Comparison of ENCODE assay signal across 11 cellular contexts in the genomic region with DNA sequence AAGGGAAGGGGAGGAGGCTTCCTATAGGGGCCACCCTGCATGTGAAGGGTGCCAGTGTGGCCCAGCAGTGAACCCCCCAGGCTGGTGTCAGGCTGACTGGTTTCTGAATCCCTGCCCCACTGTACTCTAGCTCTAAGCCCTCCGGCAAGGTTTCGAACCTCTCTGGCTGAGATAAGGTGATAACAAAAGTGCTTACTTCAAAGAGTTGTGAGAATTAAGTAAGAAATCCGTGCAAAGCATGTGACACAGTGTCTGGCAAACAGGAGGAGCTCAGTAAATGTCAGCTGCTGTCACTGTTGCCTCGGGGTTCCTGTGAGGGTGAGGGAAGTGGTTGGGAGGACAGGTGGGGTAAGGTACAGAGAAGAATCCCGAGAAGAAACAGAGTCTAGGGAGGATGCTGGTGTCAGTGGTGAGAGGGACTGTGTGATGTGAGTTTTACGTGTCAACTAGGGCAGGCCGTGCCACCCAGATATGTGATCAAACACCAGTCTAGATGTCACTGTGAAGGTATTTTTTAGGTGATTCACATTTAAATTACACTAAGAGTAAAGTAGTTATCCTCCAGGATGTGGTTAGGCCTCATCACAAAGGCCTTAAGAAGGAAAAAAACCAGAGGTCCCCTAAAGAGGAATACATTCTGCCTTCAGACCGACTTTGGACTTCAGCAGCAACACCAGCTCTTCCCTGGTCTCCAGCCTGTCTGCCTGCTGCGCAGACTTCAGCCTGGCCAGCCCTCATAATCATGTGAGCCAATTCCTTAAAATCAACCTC.
DNase-seq lines count a peak whose midpoint lies in the region; ATAC-seq, FAIRE-seq and TF ChIP-seq lines count a peak whose summit lies in the region.
"Had no signal": no experiment of that assay in that cellular context is flagged by ENCODE, and none has a peak within 500 bp of the region (broad histone marks: within the 10 kb centered on the region; RNA-seq: fewer than 3 reads in every experiment).

No MANE protein-coding gene starts in this region.

- ATAC-seq in sciatic nerve (peak; percentile 50), GM18867 (IDR thresholded peaks at IDR 0.05; ENCODE audit: unreplicated experiment) (no peak), psoas muscle (no peak)

- H3K36me3 Mint-ChIP-seq in astrocyte (ENCODE audit: low read depth, unreplicated experiment) = peaks cover 6% of the 10 kb centered on the region

- H3K4me2 ChIP-seq in BLaER1 = peak overlapping the region; percentile 43
- H3K4me2 ChIP-seq in astrocyte (ENCODE audit: low read length) = peak overlapping the region; percentile 72

- H3K9me3 Mint-ChIP-seq in astrocyte (ENCODE audit: unreplicated experiment) = no peaks in the 10 kb centered on the region

- H3K27me3 Mint-ChIP-seq in astrocyte (ENCODE audit: low read depth, unreplicated experiment) = no peaks in the 10 kb centered on the region

- H3K27me3 ChIP-seq in BLaER1 = no peaks in the 10 kb centered on the region
- no peaks in the 10 kb centered on the region for H3K27me3 ChIP-seq in astrocyte (ENCODE audit: insufficient read depth, low read length)
- H3K27me3 ChIP-seq in psoas muscle (ENCODE audit: insufficient read depth in 3 of 3, low read length in 2 of 3) = no peaks in the 10 kb centered on the region

- H3K36me3 ChIP-seq in BLaER1 (no peaks in the 10 kb centered on the region), astrocyte (ENCODE audit: insufficient read depth, low read length) (no peaks in the 10 kb centered on the region), psoas muscle (ENCODE audit: insufficient read depth in 1 of 2, low read depth in 1 of 2) (no peaks in the 10 kb centered on the region)

- 0 out of 2 replicates have a peak overlapping the region, but pooled peaks have one; percentile 7 for H3K27ac ChIP-seq in BLaER1
- peak overlapping the region; percentile 51 for H3K27ac ChIP-seq in astrocyte (ENCODE audit: low read depth, low read length)
- no peak overlapping the region for H3K27ac ChIP-seq in psoas muscle

- H3K9me3 ChIP-seq in BLaER1 (no peaks in the 10 kb centered on the region), astrocyte (ENCODE audit: insufficient read depth, low read depth, low read length) (no peaks in the 10 kb centered on the region), psoas muscle (no peaks in the 10 kb centered on the region)

- intact Hi-C loops in sciatic nerve (cut with DNase I) = no loop called here
- intact Hi-C loops in psoas muscle (cut with DNase I) = no loop called here

- DNase-seq in activated CD4-positive, CD25-positive, alpha-beta regulatory T cell treated with anti-CD3 and anti-CD28 coated beads, Interleukin-2, amount 50 U/mL, for 16 hours (ENCODE audit: low read depth, low spot score) = peak; percentile 17
- DNase-seq in astrocyte (ENCODE audit: low read depth) = peak; percentile 65
- DNase-seq in sciatic nerve (ENCODE audit: low spot score) = no peak
- DNase-seq in psoas muscle = no peak
- DNase-seq in Ammon's horn (ENCODE audit: low spot score) = no peak
- no peak for DNase-seq in ACHN
- DNase-seq: NCI-H187 treated with DMSO at 0.1 percent for 48 hours had no signal

- H3K4me1 Mint-ChIP-seq in astrocyte (ENCODE audit: low read depth, unreplicated experiment) = peaks cover 36% of the 10 kb centered on the region
- H3K4me1 Mint-ChIP-seq: B cell had no signal

- H3K27ac Mint-ChIP-seq in astrocyte (ENCODE audit: unreplicated experiment) = peak overlapping the region; percentile 96
- H3K27ac Mint-ChIP-seq: B cell had no signal

- H2AFZ ChIP-seq in astrocyte (ENCODE audit: low read depth, low read length) = peak overlapping the region; percentile 66

- no peak overlapping the region for H3K4me3 ChIP-seq in BLaER1
- H3K4me3 ChIP-seq in astrocyte (ENCODE audit: insufficient read depth, low read depth, low read length) = no peak overlapping the region
- no peak overlapping the region for H3K4me3 ChIP-seq in psoas muscle
- H3K4me3 ChIP-seq: lung had no signal

- H3K4me1 ChIP-seq in BLaER1 = peaks cover 14% of the 10 kb centered on the region
- H3K4me1 ChIP-seq in astrocyte (ENCODE audit: insufficient read depth, low read length) = peaks cover 16% of the 10 kb centered on the region
- H3K4me1 ChIP-seq in psoas muscle = no peaks in the 10 kb centered on the region

- in situ Hi-C loops in ACHN (cut with HindIII; ENCODE audit: low pct_ligation_motif_present, low pct_unique_long_range_greater_than_20kb, low sequenced_read_pairs) = no loop called here

- no peak overlapping the region for H3K9ac ChIP-seq in BLaER1
- peak overlapping the region; percentile 55 for H3K9ac ChIP-seq in astrocyte (ENCODE audit: low read length)

- H4K20me1 ChIP-seq in BLaER1 = no peaks in the 10 kb centered on the region
- H4K20me1 ChIP-seq in astrocyte (ENCODE audit: insufficient read depth, low read length) = no peaks in the 10 kb centered on the region

- H3K4me3 Mint-ChIP-seq in astrocyte (ENCODE audit: unreplicated experiment) = peak overlapping the region; percentile 85
- H3K4me3 Mint-ChIP-seq: B cell had no signal

- peak; percentile 58 for FAIRE-seq in astrocyte (lab: Jason Lieb, UNC)

- TF ChIP-seq CTCF in astrocyte (IDR thresholded peaks at IDR 0.05; ENCODE audit: insufficient read depth, low read depth, low read length) = no peak
- no peak for TF ChIP-seq CTCF in psoas muscle (IDR thresholded peaks at IDR 0.05)

- peaks cover 23% of the 10 kb centered on the region for H3K79me2 ChIP-seq in astrocyte (ENCODE audit: insufficient read depth, low read length)

- 74 to 76% (median 75%) methylated on average over 9 of the region's 9 CpGs for WGBS in psoas muscle, 3 donors

Comparison
In these comparisons a context has a peak if more than half of its experiments do, and no peak if none do; other contexts are left out.
1. DNase-seq: peak in activated CD4-positive, CD25-positive, alpha-beta regulatory T cell treated with anti-CD3 and anti-CD28 coated beads, Interleukin-2, amount 50 U/mL, for 16 hours (single experiment) and astrocyte (single experiment); none in sciatic nerve (single experiment), psoas muscle (0 of 2), Ammon's horn (single experiment) and ACHN (single experiment).